In genomic region chr6:117653949-117654348, GRCh38 we compare ENCODE assay signal across 25 cellular contexts.
"Had no signal": no experiment of that assay in that cellular context is flagged by ENCODE, and none has a peak within 500 bp of the region (broad histone marks: within the 10 kb centered on the region; RNA-seq: fewer than 3 reads in every experiment).

No MANE protein-coding gene starts in this region.

- H3K27ac ChIP-seq: neural progenitor cell, ovary, parathyroid adenoma, psoas muscle, right lobe of liver, sigmoid colon, stomach, thoracic aorta, thyroid gland, tibial nerve, upper lobe of left lung, vagina had no signal

- H3K4me2 ChIP-seq: neural progenitor cell had no signal

- H3K4me3 ChIP-seq: neural progenitor cell, ovary, psoas muscle, right lobe of liver, sigmoid colon, stomach, thoracic aorta, thyroid gland, tibial nerve, upper lobe of left lung, vagina had no signal

- H3K36me3 ChIP-seq: neural progenitor cell, ovary, right lobe of liver, sigmoid colon, stomach, thoracic aorta, thyroid gland, tibial nerve, upper lobe of left lung, vagina had no signal

- ATAC-seq: natural killer cell; psoas muscle; right cardiac atrium; right lobe of liver; stimulated activated effector memory CD8-positive, alpha-beta T cell treated with anti-CD3 and anti-CD28 coated beads, Interleukin-12 subunit alpha, Interleukin-12 subunit beta, amount 100 ng/mL, for 72 hours; stimulated activated naive B cell treated with anti-CD40 and anti-IgM and Interleukin-4, amounts not matched to agents 10 μg/mL and 1 μg/mL and 100 μg/mL, for 72 hours had no signal

- H3K79me2 ChIP-seq: parathyroid adenoma had no signal

- FAIRE-seq: small intestine, urothelium cell line had no signal

- H3K9ac ChIP-seq: neural progenitor cell, parathyroid adenoma had no signal

- H2AFZ ChIP-seq: neural progenitor cell, parathyroid adenoma had no signal

- H3K4me1 ChIP-seq: neural progenitor cell, parathyroid adenoma, psoas muscle, right lobe of liver, sigmoid colon, stomach, thyroid gland, tibial nerve, upper lobe of left lung, vagina had no signal

- H3K27me3 ChIP-seq: neural progenitor cell, ovary, right lobe of liver, sigmoid colon, stomach, thyroid gland, tibial nerve, upper lobe of left lung, vagina had no signal

- H3K9me3 ChIP-seq: ovary, right lobe of liver, sigmoid colon, thoracic aorta, thyroid gland, upper lobe of left lung, vagina had no signal

- DNase-seq: natural killer cell; occipital lobe; ovary; posterior cingulate gyrus; psoas muscle; right cardiac atrium; right lobe of liver; sigmoid colon; small intestine; stimulated activated CD4-positive, alpha-beta T cell treated with anti-CD3 and anti-CD28 coated beads, Interleukin-15, amount 100 ng/mL, for 24 hours; stimulated activated CD4-positive, alpha-beta T cell treated with anti-CD3 and anti-CD28 coated beads, Interleukin-2, amount 100 ng/mL, for 24 hours; stimulated activated CD4-positive, alpha-beta T cell treated with anti-CD3 and anti-CD28 coated beads, Interleukin-2, amount 100 ng/mL, for 48 hours; stimulated activated CD4-positive, alpha-beta T cell treated with anti-CD3 and anti-CD28 coated beads, Interleukin-4, amount 100 ng/mL, for 24 hours; stimulated activated naive B cell treated with anti-CD40 and anti-IgM and Interleukin-4, amounts not matched to agents 10 μg/mL and 1 μg/mL and 100 μg/mL, for 72 hours; stimulated activated naive CD4-positive, alpha-beta T cell treated with Interleukin-2 at 50 U/mL for 16 hours; stomach; thyroid gland; upper lobe of left lung had no signal
